22 cellular contexts compared by ENCODE assay signal in genomic region chr16:10088380-10088793, GRCh38.
A peak's percentile ranks its signal among the peaks of the same experiment; 100 is the strongest.
DNase-seq lines count a peak whose midpoint lies in the region; ATAC-seq and TF ChIP-seq lines count a peak whose summit lies in the region.
"Had no signal": no experiment of that assay in that cellular context is flagged by ENCODE, and none has a peak within 500 bp of the region (broad histone marks: within the 10 kb centered on the region; RNA-seq: fewer than 3 reads in every experiment).

No MANE protein-coding gene starts in this region.

- peaks cover 6% of the 10 kb centered on the region for H3K27me3 Mint-ChIP-seq in nephron progenitor cell (ENCODE audit: low read depth, poor library complexity)
- H3K27me3 Mint-ChIP-seq in activated T-helper 17 cell treated with anti-CD3 and anti-CD28 coated beads, Interleukin-2, amount 50 U/mL, for 72 hours: no peaks in the 10 kb centered on the region
- H3K27me3 Mint-ChIP-seq: activated naive CD8-positive, alpha-beta T cell treated with anti-CD3 and anti-CD28 coated beads, Interleukin-2, amount 10 ng/mL, durations not matched to agents 7 days and 5 days had no signal

- H3K36me3 Mint-ChIP-seq in nephron progenitor cell (ENCODE audit: low read depth): no peaks in the 10 kb centered on the region
- no peaks in the 10 kb centered on the region for H3K36me3 Mint-ChIP-seq in activated T-helper 17 cell treated with anti-CD3 and anti-CD28 coated beads, Interleukin-2, amount 50 U/mL, for 72 hours (ENCODE audit: low read depth)
- no peaks in the 10 kb centered on the region for H3K36me3 Mint-ChIP-seq in activated naive CD4-positive, alpha-beta T cell treated with anti-CD3 and anti-CD28 coated beads, Interleukin-2, amount 50 U/mL, for 72 hours
- H3K36me3 Mint-ChIP-seq: activated naive CD8-positive, alpha-beta T cell treated with anti-CD3 and anti-CD28 coated beads, Interleukin-2, amount 10 ng/mL, durations not matched to agents 7 days and 5 days; CD14-positive monocyte had no signal

- H3K36me3 ChIP-seq in body of pancreas (replicated peaks in 1 of 2; ENCODE audit: insufficient read depth in 1 of 2, low read depth in 2 of 2): no peaks in the 10 kb centered on the region
- H3K36me3 ChIP-seq in cardiac muscle cell: no peaks in the 10 kb centered on the region
- H3K36me3 ChIP-seq: esophagus squamous epithelium, spleen had no signal

- H3K4me1 ChIP-seq in body of pancreas (no peaks in the 10 kb centered on the region), cardiac muscle cell (ENCODE audit: low read depth) (peaks cover 21% of the 10 kb centered on the region)
- H3K4me1 ChIP-seq: esophagus squamous epithelium, spleen had no signal

- intact Hi-C loops in body of pancreas (cut with DNase I): no loop called here

- ATAC-seq in body of pancreas (peak; percentile 33), GM18907 (IDR thresholded peaks at IDR 0.05; ENCODE audit: unreplicated experiment) (no peak)
- ATAC-seq in activated T-helper 17 cell treated with anti-CD3 and anti-CD28 coated beads, Interleukin-2, amount 50 U/mL, for 72 hours (replicated peaks): no peak
- no peak for ATAC-seq in activated naive CD4-positive, alpha-beta T cell treated with anti-CD3 and anti-CD28 coated beads, Interleukin-2, amount 50 U/mL, for 72 hours
- ATAC-seq: activated CD4-positive, CD25-positive, alpha-beta regulatory T cell treated with anti-CD3 and anti-CD28 coated beads, Interleukin-2, amount 50 U/mL, for 24 hours; activated CD8-positive, alpha-beta T cell treated with anti-CD3 and anti-CD28 coated beads, Interleukin-2, amount 10 ng/mL, durations not matched to agents 7 days and 5 days had no signal

- no peaks in the 10 kb centered on the region for H3K9me3 Mint-ChIP-seq in nephron progenitor cell
- no peaks in the 10 kb centered on the region for H3K9me3 Mint-ChIP-seq in activated T-helper 17 cell treated with anti-CD3 and anti-CD28 coated beads, Interleukin-2, amount 50 U/mL, for 72 hours
- peaks cover 3 to 5% of the 10 kb centered on the region in 2 donors for H3K9me3 Mint-ChIP-seq in activated naive CD4-positive, alpha-beta T cell treated with anti-CD3 and anti-CD28 coated beads, Interleukin-2, amount 50 U/mL, for 72 hours
- H3K9me3 Mint-ChIP-seq: activated naive CD8-positive, alpha-beta T cell treated with anti-CD3 and anti-CD28 coated beads, Interleukin-2, amount 10 ng/mL, durations not matched to agents 7 days and 5 days had no signal

- peak overlapping the region; percentile 27 for H3K27ac Mint-ChIP-seq in nephron progenitor cell
- H3K27ac Mint-ChIP-seq in activated T-helper 17 cell treated with anti-CD3 and anti-CD28 coated beads, Interleukin-2, amount 50 U/mL, for 72 hours: no peak overlapping the region
- no peak overlapping the region for H3K27ac Mint-ChIP-seq in activated naive CD4-positive, alpha-beta T cell treated with anti-CD3 and anti-CD28 coated beads, Interleukin-2, amount 50 U/mL, for 72 hours
- H3K27ac Mint-ChIP-seq: activated CD8-positive, alpha-beta T cell treated with anti-CD3 and anti-CD28 coated beads, Interleukin-2, amount 10 ng/mL, durations not matched to agents 7 days and 5 days; activated naive CD8-positive, alpha-beta T cell treated with anti-CD3 and anti-CD28 coated beads, Interleukin-2, amount 10 ng/mL, durations not matched to agents 7 days and 5 days; CD14-positive monocyte had no signal

- peak; percentile 12 for DNase-seq in ELF-1 (ENCODE audit: low read depth, low spot score)
- peak in 2 of 4 donors; percentile 17 to 34 for DNase-seq in body of pancreas
- DNase-seq in cardiac muscle cell (ENCODE audit: low read depth in 1 of 2, low spot score in 1 of 2): peak in 1 of 2 donors; percentile 82
- no peak for DNase-seq in nephron progenitor cell
- DNase-seq in NCI-H146 (lab: John Stamatoyannopoulos, UW): no peak
- no peak for DNase-seq in activated naive CD4-positive, alpha-beta T cell treated with anti-CD3 and anti-CD28 coated beads, Interleukin-2, amount 50 U/mL, for 72 hours (ENCODE audit: low spot score in 2 of 2)
- DNase-seq: activated CD8-positive, alpha-beta T cell treated with anti-CD3 and anti-CD28 coated beads, Interleukin-2, amount 10 ng/mL, durations not matched to agents 7 days and 5 days; activated naive CD8-positive, alpha-beta T cell treated with anti-CD3 and anti-CD28 coated beads, Interleukin-2, amount 10 ng/mL, durations not matched to agents 7 days and 5 days; DMS 273 treated with DMSO at 0.1 percent for 48 hours; esophagus squamous epithelium; GF-D8; H7; kidney glomerular epithelial cell; NCI-H1417 treated with DMSO at 0.1 percent for 48 hours; NCI-H2171 treated with DMSO at 0.1 percent for 48 hours; spleen; T1000 had no signal

- no peak for TF ChIP-seq CTCF in body of pancreas (IDR thresholded peaks at IDR 0.05)
- no peak for TF ChIP-seq CTCF in cardiac muscle cell (IDR thresholded peaks at IDR 0.05; ENCODE audit: low read depth, low read length)
- TF ChIP-seq CTCF in nephron progenitor cell (IDR thresholded peaks at IDR 0.05): no peak

- H3K4me3 ChIP-seq in body of pancreas (no peak overlapping the region), cardiac muscle cell (no peak overlapping the region)
- H3K4me3 ChIP-seq: esophagus squamous epithelium, SK-N-MC, spleen had no signal

- H3K4me3 Mint-ChIP-seq in nephron progenitor cell: no peak overlapping the region
- H3K4me3 Mint-ChIP-seq in activated T-helper 17 cell treated with anti-CD3 and anti-CD28 coated beads, Interleukin-2, amount 50 U/mL, for 72 hours: no peak overlapping the region
- H3K4me3 Mint-ChIP-seq: activated CD8-positive, alpha-beta T cell treated with anti-CD3 and anti-CD28 coated beads, Interleukin-2, amount 10 ng/mL, durations not matched to agents 7 days and 5 days; activated naive CD8-positive, alpha-beta T cell treated with anti-CD3 and anti-CD28 coated beads, Interleukin-2, amount 10 ng/mL, durations not matched to agents 7 days and 5 days; CD14-positive monocyte had no signal

- peaks cover 0 to 8% of the 10 kb centered on the region in 2 donors for H3K27me3 ChIP-seq in body of pancreas
- no peaks in the 10 kb centered on the region for H3K27me3 ChIP-seq in cardiac muscle cell

- no peaks in the 10 kb centered on the region for H3K9me3 ChIP-seq in body of pancreas
- H3K9me3 ChIP-seq in cardiac muscle cell (ENCODE audit: low read depth): no peaks in the 10 kb centered on the region
- H3K9me3 ChIP-seq: esophagus squamous epithelium had no signal

- no peak for TF ChIP-seq POLR2A in body of pancreas (IDR thresholded peaks at IDR 0.05)

- WGBS in body of pancreas, 2 donors: 47 to 81% methylated on average over 7 of the region's 7 CpGs

- no peak overlapping the region for H3K27ac ChIP-seq in body of pancreas
- H3K27ac ChIP-seq in cardiac muscle cell: peak overlapping the region; percentile 87
- H3K27ac ChIP-seq: SK-N-MC, spleen had no signal

- peaks cover 9% of the 10 kb centered on the region for H3K4me1 Mint-ChIP-seq in nephron progenitor cell
- H3K4me1 Mint-ChIP-seq in activated T-helper 17 cell treated with anti-CD3 and anti-CD28 coated beads, Interleukin-2, amount 50 U/mL, for 72 hours: no peaks in the 10 kb centered on the region
- H3K4me1 Mint-ChIP-seq: activated naive CD8-positive, alpha-beta T cell treated with anti-CD3 and anti-CD28 coated beads, Interleukin-2, amount 10 ng/mL, durations not matched to agents 7 days and 5 days; CD14-positive monocyte had no signal
